Comparison of ENCODE assay signal across 8 cellular contexts in the genomic region with DNA sequence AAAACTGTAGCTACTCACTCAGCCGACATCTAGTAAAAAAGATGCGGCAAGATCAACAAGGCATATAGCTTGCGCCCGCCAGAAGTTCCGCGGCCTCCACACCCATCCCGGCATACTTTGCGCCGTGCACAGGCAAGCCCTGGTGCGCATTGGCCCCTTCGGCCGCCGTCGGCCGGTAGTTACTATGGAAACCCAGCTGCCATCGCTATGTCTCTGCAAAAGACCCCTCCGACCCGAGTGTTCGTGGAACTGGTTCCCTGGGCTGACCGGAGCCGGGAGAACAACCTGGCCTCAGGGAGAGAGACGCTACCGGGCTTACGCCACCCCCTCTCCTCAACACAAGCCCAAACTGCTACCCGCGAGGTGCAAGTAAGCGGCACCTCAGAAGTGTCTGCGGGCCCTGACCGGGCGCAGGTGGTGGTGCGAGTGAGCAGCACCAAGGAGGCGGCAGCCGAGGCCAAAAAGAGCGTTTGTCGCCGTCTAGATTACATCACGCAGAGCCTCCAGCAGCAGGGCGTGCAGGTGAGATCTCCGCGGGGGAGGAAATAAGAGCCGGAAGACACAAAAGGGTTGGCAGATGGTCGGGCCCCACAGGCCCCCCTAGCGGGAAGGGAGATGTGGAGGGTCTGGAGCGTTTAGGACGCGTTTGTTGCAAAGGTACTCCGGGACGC. TPM values are rescaled to one million over a fixed set of nuclear protein-coding genes. Genes with fewer than 3 reads are reported as not detected.
DNase-seq lines count a peak whose midpoint lies in the region; ATAC-seq, FAIRE-seq and TF ChIP-seq lines count a peak whose summit lies in the region.

A gene with protein sequence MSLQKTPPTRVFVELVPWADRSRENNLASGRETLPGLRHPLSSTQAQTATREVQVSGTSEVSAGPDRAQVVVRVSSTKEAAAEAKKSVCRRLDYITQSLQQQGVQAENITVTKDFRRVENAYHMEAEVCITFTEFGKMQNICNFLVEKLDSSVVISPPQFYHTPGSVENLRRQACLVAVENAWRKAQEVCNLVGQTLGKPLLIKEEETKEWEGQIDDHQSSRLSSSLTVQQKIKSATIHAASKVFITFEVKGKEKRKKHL (plus strand): TSS at position 182 of the 671 bp plus-strand sequence. CDS start 26 bp downstream, at position 208.

- peak within 1 kb of the TSS; percentile 79 to 88 for H3K4me3 ChIP-seq in DND-41 (ENCODE audit: low read depth in 1 of 2, low read length in 2 of 2)
- H3K4me3 ChIP-seq in fibroblast of the aortic adventitia (ENCODE audit: low read depth, low read length), result peak within 1 kb of the TSS; percentile 100

- no peaks in the 10 kb centered on the region for H3K27me3 ChIP-seq in DND-41 (ENCODE audit: insufficient read depth, low read length, poor library complexity)

- peaks cover 15% of the 10 kb centered on the region for H3K36me3 Mint-ChIP-seq in nephron (ENCODE audit: low read depth)

- H3K9me3 ChIP-seq in DND-41 (ENCODE audit: insufficient read depth, low read length, severe bottlenecking), result no peaks in the 10 kb centered on the region

- H3K27ac Mint-ChIP-seq in nephron, result peak within 1 kb of the TSS; percentile 98 to 99 (median 98)

- H3K27ac ChIP-seq in DND-41 (ENCODE audit: low read length), result peak within 1 kb of the TSS; percentile 89

- H3K4me1 ChIP-seq in DND-41 (ENCODE audit: insufficient read depth, low read length), result peaks cover 23% of the 10 kb centered on the region

- TF ChIP-seq CTCF in DND-41 (IDR thresholded peaks at IDR 0.05; ENCODE audit: borderline replicate concordance, extremely low read depth, low read length, poor library complexity, severe bottlenecking) (peak; percentile 40), fibroblast of the aortic adventitia (IDR thresholded peaks at IDR 0.05; ENCODE audit: insufficient read depth, low read length) (no peak), nephron (IDR thresholded peaks at IDR 0.05; ENCODE audit: unreplicated experiment in 3 of 3) (no peak)

- H3K4me3 Mint-ChIP-seq in nephron, result peak within 1 kb of the TSS; percentile 97 to 100 (median 97)

- FAIRE-seq in RCC 7860 (lab: Jason Lieb, UNC), result no peak

- peaks cover 8% of the 10 kb centered on the region for H3K36me3 ChIP-seq in DND-41 (ENCODE audit: insufficient read depth, low read length)

- H3K27me3 Mint-ChIP-seq in nephron (ENCODE audit: low read depth), result no peaks in the 10 kb centered on the region

- H2AFZ ChIP-seq in DND-41 (ENCODE audit: low read depth, low read length), result peak within 1 kb of the TSS; percentile 99

- in situ Hi-C loops in KBM-7 (cut with MboI; ENCODE audit: low pct_unique_long_range_greater_than_20kb, low sequenced_read_pairs), result no loop called here

- H3K79me2 ChIP-seq in DND-41 (ENCODE audit: insufficient read depth, low read length), result peaks cover 16% of the 10 kb centered on the region

- peak; percentile 88 for DNase-seq in DND-41
- peak; percentile 91 for DNase-seq in KBM-7
- DNase-seq in RCC 7860 (ENCODE audit: low spot score), result peak; percentile 62
- peak; percentile 40 to 41 for DNase-seq in activated T-helper 1 cell treated with anti-CD3 and anti-CD28 coated beads, Interleukin-2, amount 50 U/mL, for 16 hours (ENCODE audit: low read depth in 1 of 2, low spot score in 1 of 2)
- DNase-seq in fibroblast of the aortic adventitia (ENCODE audit: low read depth), result peak; percentile 75
- DNase-seq in stimulated activated naive CD8-positive, alpha-beta T cell treated with anti-CD3 and anti-CD28 coated beads, Interleukin-15, Interleukin-2, amounts not matched to agents 100 U/mL and 50 U/mL, for 24 hours, result peak; percentile 84

- ATAC-seq in DND-41 (ENCODE audit: insufficient read depth, low read depth) (peak; percentile 94), GM21717 (IDR thresholded peaks at IDR 0.05; ENCODE audit: unreplicated experiment) (peak; percentile 99)
- peak; percentile 98 for ATAC-seq in stimulated activated naive CD8-positive, alpha-beta T cell treated with anti-CD3 and anti-CD28 coated beads, Interleukin-15, Interleukin-2, amounts not matched to agents 100 U/mL and 50 U/mL, for 24 hours

- H3K9ac ChIP-seq in DND-41 (ENCODE audit: low read depth, low read length), result peak within 1 kb of the TSS; percentile 85

- H4K20me1 ChIP-seq in DND-41 (ENCODE audit: insufficient read depth, low read length), result no peaks in the 10 kb centered on the region

- H3K4me2 ChIP-seq in DND-41 (ENCODE audit: insufficient read depth, low read length), result peak within 1 kb of the TSS; percentile 79

- peaks cover 24% of the 10 kb centered on the region for H3K4me1 Mint-ChIP-seq in nephron

- H3K9me3 Mint-ChIP-seq in nephron, result no peaks in the 10 kb centered on the region

RNA-seq across cellular contexts. Expression of the gene that starts here (rescaled TPM):
- total RNA-seq in fibroblast of the aortic adventitia (ENCODE audit: low replicate concordance), result 6.5 and 7.9 TPM in 2 replicates

Comparison
In these comparisons a context has a peak if more than half of its experiments do, and no peak if none do; other contexts are left out.
1. Peak in every context shown above with its lines: DNase-seq, ATAC-seq, H3K4me3 ChIP-seq and H3K27ac ChIP-seq.
2. DNase-seq: peak in every context shown above with its lines; median percentile 91 in KBM-7; 88 in DND-41; 84 in stimulated activated naive CD8-positive, alpha-beta T cell treated with anti-CD3 and anti-CD28 coated beads, Interleukin-15, Interleukin-2, amounts not matched to agents 100 U/mL and 50 U/mL, for 24 hours; 75 in fibroblast of the aortic adventitia; 62 in RCC 7860; 40 in activated T-helper 1 cell treated with anti-CD3 and anti-CD28 coated beads, Interleukin-2, amount 50 U/mL, for 16 hours.